14 cellular contexts compared by ENCODE assay signal in genomic region chr12:76883826-76884225, GRCh38. TPM values are rescaled to one million over a fixed set of nuclear protein-coding genes. Genes with fewer than 3 reads are reported as not detected.
DNase-seq lines count a peak whose midpoint lies in the region; ATAC-seq and TF ChIP-seq lines count a peak whose summit lies in the region.
"Had no signal": no experiment of that assay in that cellular context is flagged by ENCODE, and none has a peak within 500 bp of the region (broad histone marks: within the 10 kb centered on the region; RNA-seq: fewer than 3 reads in every experiment).

No MANE protein-coding gene starts in this region.

- H3K9me3 ChIP-seq in prostate gland, result no peaks in the 10 kb centered on the region
- H3K9me3 ChIP-seq: gastroesophageal sphincter had no signal

- H3K36me3 ChIP-seq in prostate gland, result no peaks in the 10 kb centered on the region
- H3K36me3 ChIP-seq: gastroesophageal sphincter had no signal

- H3K27ac Mint-ChIP-seq in osteocyte (ENCODE audit: unreplicated experiment), result peak overlapping the region; percentile 3
- H3K27ac Mint-ChIP-seq: activated naive CD8-positive, alpha-beta T cell treated with anti-CD3 and anti-CD28 coated beads, Interleukin-2, amount 10 ng/mL, durations not matched to agents 7 days and 5 days; CD4-positive, CD25-positive, alpha-beta regulatory T cell; natural killer cell; stimulated activated naive CD8-positive, alpha-beta T cell treated with anti-CD3 and anti-CD28 coated beads, Interleukin-15, Interleukin-2, amounts not matched to agents 100 ng/mL and 50 ng/mL, for 24 hours had no signal

- no peak for TF ChIP-seq CTCF in osteocyte (IDR thresholded peaks at IDR 0.05)
- TF ChIP-seq CTCF in prostate gland (IDR thresholded peaks at IDR 0.05), result no peak

- no peak overlapping the region for H3K27ac ChIP-seq in prostate gland
- H3K27ac ChIP-seq: gastroesophageal sphincter had no signal

- H3K4me3 ChIP-seq in prostate gland, result no peak overlapping the region
- H3K4me3 ChIP-seq: gastroesophageal sphincter had no signal

- no peak for TF ChIP-seq POLR2A in prostate gland (IDR thresholded peaks at IDR 0.05)

- peaks cover 40% of the 10 kb centered on the region for H3K4me1 Mint-ChIP-seq in osteocyte (ENCODE audit: unreplicated experiment)

- no peaks in the 10 kb centered on the region for H3K27me3 Mint-ChIP-seq in osteocyte (ENCODE audit: unreplicated experiment)

- H3K27me3 ChIP-seq in prostate gland (replicated peaks; ENCODE audit: insufficient read depth), result no peaks in the 10 kb centered on the region
- H3K27me3 ChIP-seq: gastroesophageal sphincter had no signal

- peaks cover 7% of the 10 kb centered on the region for H3K9me3 Mint-ChIP-seq in osteocyte (ENCODE audit: unreplicated experiment)
- H3K9me3 Mint-ChIP-seq: activated naive CD8-positive, alpha-beta T cell treated with anti-CD3 and anti-CD28 coated beads, Interleukin-2, amount 10 ng/mL, durations not matched to agents 7 days and 5 days; natural killer cell; stimulated activated naive CD8-positive, alpha-beta T cell treated with anti-CD3 and anti-CD28 coated beads, Interleukin-15, Interleukin-2, amounts not matched to agents 100 ng/mL and 50 ng/mL, for 24 hours had no signal

- intact Hi-C loops in prostate gland (cut with DNase I), result no loop called here

- no peak overlapping the region for H3K4me3 Mint-ChIP-seq in osteocyte (ENCODE audit: unreplicated experiment)
- H3K4me3 Mint-ChIP-seq: activated naive CD8-positive, alpha-beta T cell treated with anti-CD3 and anti-CD28 coated beads, Interleukin-2, amount 10 ng/mL, durations not matched to agents 7 days and 5 days; CD4-positive, CD25-positive, alpha-beta regulatory T cell; natural killer cell; stimulated activated naive CD8-positive, alpha-beta T cell treated with anti-CD3 and anti-CD28 coated beads, Interleukin-15, Interleukin-2, amounts not matched to agents 100 ng/mL and 50 ng/mL, for 24 hours had no signal

- DNase-seq in HCEC 1CT (peak; percentile 37), NCI-H226 (peak; percentile 16), fibroblast of gingiva (ENCODE audit: low read depth) (peak; percentile 89), osteocyte (ENCODE audit: extremely low spot score, unreplicated experiment) (no peak), NCI-H524 treated with DMSO at 0.1 percent for 48 hours (lab: John Stamatoyannopoulos, UW) (no peak), prostate gland (ENCODE audit: low spot score) (no peak)
- DNase-seq: activated CD4-positive, CD25-positive, alpha-beta regulatory T cell treated with anti-CD3 and anti-CD28 coated beads, Interleukin-2, amount 50 U/mL, for 72 hours; activated naive CD8-positive, alpha-beta T cell treated with anti-CD3 and anti-CD28 coated beads, Interleukin-2, amount 10 ng/mL, durations not matched to agents 7 days and 5 days; CD4-positive, CD25-positive, alpha-beta regulatory T cell; natural killer cell; NCI-H1092 treated with DMSO at 0.1 percent for 48 hours had no signal

- no peaks in the 10 kb centered on the region for H3K36me3 Mint-ChIP-seq in osteocyte (ENCODE audit: unreplicated experiment)
- H3K36me3 Mint-ChIP-seq: activated naive CD8-positive, alpha-beta T cell treated with anti-CD3 and anti-CD28 coated beads, Interleukin-2, amount 10 ng/mL, durations not matched to agents 7 days and 5 days; CD4-positive, CD25-positive, alpha-beta regulatory T cell; natural killer cell had no signal

- H3K4me1 ChIP-seq in prostate gland (replicated peaks), result peaks cover 7% of the 10 kb centered on the region

- no peak for ATAC-seq in esophagus mucosa
- ATAC-seq: gastroesophageal sphincter, natural killer cell had no signal

- WGBS in prostate gland, result 44% methylated on average over 2 of the region's 2 CpGs

RNA-seq across cellular contexts. Expression of gene CSRP2, which starts 5.0 kb away (rescaled TPM):
- total RNA-seq in osteocyte, result 50.4 and 53.7 TPM in 2 replicates
- total RNA-seq in prostate gland, result 10 to 100 TPM; 31.0 to 98.6 TPM
- total RNA-seq in esophagus mucosa, result 66.6 TPM
- total RNA-seq: CD4-positive, CD25-positive, alpha-beta regulatory T cell had no signal

Comparison
In these comparisons a context has a peak if more than half of its experiments do, and no peak if none do; other contexts are left out.
1. DNase-seq: peak in HCEC 1CT (single experiment), NCI-H226 (single experiment) and fibroblast of gingiva (single experiment); none in osteocyte (single experiment), NCI-H524 treated with DMSO at 0.1 percent for 48 hours (single experiment) and prostate gland (single experiment).